15 cellular contexts compared by ENCODE assay signal in genomic region chr3:183817639-183818038, GRCh38. TPM values are rescaled to one million over a fixed set of nuclear protein-coding genes. Genes with fewer than 3 reads are reported as not detected.
"Had no signal": no experiment of that assay in that cellular context is flagged by ENCODE, and none has a peak within 500 bp of the region (broad histone marks: within the 10 kb centered on the region; RNA-seq: fewer than 3 reads in every experiment).

No MANE protein-coding gene starts in this region.

- H3K9me3 ChIP-seq: prostate gland, testis had no signal

- H3K4me1 ChIP-seq: testis had no signal

- H3K27ac ChIP-seq: prostate gland, testis had no signal

- H3K4me3 ChIP-seq: lung, prostate gland, testis had no signal

- DNase-seq: activated CD4-positive, alpha-beta memory T cell treated with anti-CD3 and anti-CD28 coated beads for 36 hours; activated CD4-positive, alpha-beta T cell treated with anti-CD3 and anti-CD28 coated beads for 1 hour; activated naive CD4-positive, alpha-beta T cell treated with Interleukin-2 at 50 U/mL for 16 hours; activated T-cell treated with anti-CD3 and anti-CD28 coated beads, Interleukin-2, amount 50 U/mL, for 72 hours; dermis blood vessel endothelial cell; naive thymus-derived CD4-positive, alpha-beta T cell; occipital lobe; stimulated activated CD4-positive, alpha-beta T cell treated with anti-CD3 and anti-CD28 coated beads, Interleukin-12 subunit alpha, Interleukin-12 subunit beta, amount 100 ng/mL, for 4 hours; stimulated activated naive CD4-positive, alpha-beta T cell treated with Interleukin-2 at 50 U/mL for 16 hours; T-helper 9 cell; testis had no signal

- ATAC-seq: activated T-cell treated with anti-CD3 and anti-CD28 coated beads, Interleukin-2, amount 50 U/mL, for 72 hours; esophagus mucosa; naive thymus-derived CD4-positive, alpha-beta T cell; sciatic nerve had no signal

- H3K4me3 Mint-ChIP-seq: activated CD4-positive, alpha-beta memory T cell treated with anti-CD3 and anti-CD28 coated beads for 36 hours; activated T-cell treated with anti-CD3 and anti-CD28 coated beads, Interleukin-2, amount 50 U/mL, for 72 hours; naive thymus-derived CD4-positive, alpha-beta T cell had no signal

- H3K27ac Mint-ChIP-seq: activated CD4-positive, alpha-beta memory T cell treated with anti-CD3 and anti-CD28 coated beads for 36 hours; activated T-cell treated with anti-CD3 and anti-CD28 coated beads, Interleukin-2, amount 50 U/mL, for 72 hours had no signal

- H3K36me3 ChIP-seq: prostate gland had no signal

- H3K27me3 ChIP-seq: testis had no signal

- H3K27me3 Mint-ChIP-seq: activated CD4-positive, alpha-beta memory T cell treated with anti-CD3 and anti-CD28 coated beads for 36 hours had no signal

RNA-seq across cellular contexts. Expression of gene MAP6D1, which starts 7.7 kb away (rescaled TPM):
- polyA plus RNA-seq: naive thymus-derived CD4-positive, alpha-beta T cell had no signal
